Comparison of ENCODE assay signal across 4 cellular contexts in genomic region chr11:86575927-86576326, GRCh38.
TF ChIP-seq lines count a peak whose summit lies in the region.

No MANE protein-coding gene starts in this region.

TF ChIP-seq in SK-N-SH, 30 proteins besides CTCF, POLR2A, EP300 and RAD21 (continued from another document):
- TF ChIP-seq USF2 (IDR thresholded peaks at IDR 0.05; ENCODE audit: borderline replicate concordance, low read depth, low read length), result no peak
- TF ChIP-seq, protein P1, sequence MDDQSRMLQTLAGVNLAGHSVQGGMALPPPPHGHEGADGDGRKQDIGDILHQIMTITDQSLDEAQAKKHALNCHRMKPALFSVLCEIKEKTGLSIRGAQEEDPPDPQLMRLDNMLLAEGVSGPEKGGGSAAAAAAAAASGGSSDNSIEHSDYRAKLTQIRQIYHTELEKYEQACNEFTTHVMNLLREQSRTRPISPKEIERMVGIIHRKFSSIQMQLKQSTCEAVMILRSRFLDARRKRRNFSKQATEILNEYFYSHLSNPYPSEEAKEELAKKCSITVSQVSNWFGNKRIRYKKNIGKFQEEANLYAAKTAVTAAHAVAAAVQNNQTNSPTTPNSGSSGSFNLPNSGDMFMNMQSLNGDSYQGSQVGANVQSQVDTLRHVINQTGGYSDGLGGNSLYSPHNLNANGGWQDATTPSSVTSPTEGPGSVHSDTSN (IDR thresholded peaks at IDR 0.05), result no peak
- TF ChIP-seq IRF3 (IDR thresholded peaks at IDR 0.05; ENCODE audit: low read depth, low read length), result no peak
- TF ChIP-seq GATA2 (CRISPR knock-in tag; IDR thresholded peaks at IDR 0.05), result no peak
- TF ChIP-seq YY1 (IDR thresholded peaks at IDR 0.05; ENCODE audit: low read depth), result no peak
- no peak for TF ChIP-seq GABPA (IDR thresholded peaks at IDR 0.05; ENCODE audit: low read depth)

TF ChIP-seq in SK-N-SH treated with all-trans-retinoic acid at 6 μM for 48 hours, 23 proteins besides CTCF, POLR2A, EP300 and RAD21 (continued from another document and continues in another):
- TF ChIP-seq POU6F1 (CRISPR knock-in tag; IDR thresholded peaks at IDR 0.05; ENCODE audit: borderline replicate concordance, low read depth), result no peak
- no peak for TF ChIP-seq ZFP3 (CRISPR knock-in tag; IDR thresholded peaks at IDR 0.05)
- TF ChIP-seq TSHZ2 (CRISPR knock-in tag; IDR thresholded peaks at IDR 0.05), result no peak
- TF ChIP-seq CSDC2 (CRISPR knock-in tag; IDR thresholded peaks at IDR 0.05), result no peak
- TF ChIP-seq PATZ1 (CRISPR knock-in tag; IDR thresholded peaks at IDR 0.05; ENCODE audit: borderline replicate concordance), result no peak
- TF ChIP-seq TOX (CRISPR knock-in tag; IDR thresholded peaks at IDR 0.05; ENCODE audit: borderline replicate concordance), result no peak
- TF ChIP-seq ZNF8 (CRISPR knock-in tag; IDR thresholded peaks at IDR 0.05), result no peak
- no peak for TF ChIP-seq GLIS3 (CRISPR knock-in tag; IDR thresholded peaks at IDR 0.05)
- TF ChIP-seq ZFP30 (CRISPR knock-in tag; IDR thresholded peaks at IDR 0.05), result no peak
- TF ChIP-seq ZNF70 (CRISPR knock-in tag; IDR thresholded peaks at IDR 0.05), result no peak

TF ChIP-seq in endothelial cell of umbilical vein, 7 proteins besides CTCF, POLR2A, EP300 and RAD21 (continued from another document):
- TF ChIP-seq MYC (IDR thresholded peaks at IDR 0.05; ENCODE audit: low read depth, low read length) (no peak), POLR2AphosphoS5 (IDR thresholded peaks at IDR 0.05; ENCODE audit: insufficient read depth, low read depth, low read length) (no peak), FOS (IDR thresholded peaks at IDR 0.05; ENCODE audit: borderline replicate concordance, insufficient read depth, low read length) (no peak), JUN (IDR thresholded peaks at IDR 0.05; ENCODE audit: borderline replicate concordance, insufficient read depth, insufficient read length, low read depth) (no peak), MAX (IDR thresholded peaks at IDR 0.05; ENCODE audit: insufficient read depth, insufficient read length) (no peak), GATA2 (IDR thresholded peaks at IDR 0.05; ENCODE audit: insufficient read depth, insufficient read length, low read depth, low read length) (no peak)

TF ChIP-seq in HepG2, 621 proteins besides CTCF, POLR2A, EP300 and RAD21 (continued from another document):
- TF ChIP-seq ZNF775 (CRISPR knock-in tag; IDR thresholded peaks at IDR 0.05; ENCODE audit: borderline replicate concordance) (no peak), TAF15 (IDR thresholded peaks at IDR 0.05; ENCODE audit: low read depth, low read length, poor library complexity, severe bottlenecking) (no peak), ISX (CRISPR knock-in tag; conservative IDR thresholded peaks at IDR 0.05) (no peak), ZNF251 (CRISPR knock-in tag; IDR thresholded peaks at IDR 0.05) (no peak), ZNF616 (CRISPR knock-in tag; IDR thresholded peaks at IDR 0.05; ENCODE audit: low read depth) (no peak), ZNF253 (CRISPR knock-in tag; IDR thresholded peaks at IDR 0.05; ENCODE audit: borderline replicate concordance) (no peak), ZZZ3 (CRISPR knock-in tag; IDR thresholded peaks at IDR 0.05; ENCODE audit: borderline replicate concordance) (no peak), AGO2 (optimal IDR thresholded peaks at IDR 0.05; ENCODE audit: low read depth, low read length) (no peak), ZNF660 (CRISPR knock-in tag; IDR thresholded peaks at IDR 0.05; ENCODE audit: borderline replicate concordance, low read depth) (no peak), ZNF24 (IDR thresholded peaks at IDR 0.05) (no peak), ZNF564 (CRISPR knock-in tag; IDR thresholded peaks at IDR 0.05) (no peak), GMEB2 (CRISPR knock-in tag; IDR thresholded peaks at IDR 0.05; ENCODE audit: low read depth) (no peak), U2AF1 (optimal IDR thresholded peaks at IDR 0.05; ENCODE audit: low read depth, low read length) (no peak), TFDP2 (CRISPR knock-in tag; IDR thresholded peaks at IDR 0.05) (no peak)
- TF ChIP-seq, protein P2, sequence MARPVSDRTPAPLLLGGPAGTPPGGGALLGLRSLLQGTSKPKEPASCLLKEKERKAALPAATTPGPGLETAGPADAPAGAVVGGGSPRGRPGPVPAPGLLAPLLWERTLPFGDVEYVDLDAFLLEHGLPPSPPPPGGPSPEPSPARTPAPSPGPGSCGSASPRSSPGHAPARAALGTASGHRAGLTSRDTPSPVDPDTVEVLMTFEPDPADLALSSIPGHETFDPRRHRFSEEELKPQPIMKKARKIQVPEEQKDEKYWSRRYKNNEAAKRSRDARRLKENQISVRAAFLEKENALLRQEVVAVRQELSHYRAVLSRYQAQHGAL (CRISPR knock-in tag; IDR thresholded peaks at IDR 0.05; ENCODE audit: not compliant biosample characterization), result no peak
- TF ChIP-seq, protein P3, sequence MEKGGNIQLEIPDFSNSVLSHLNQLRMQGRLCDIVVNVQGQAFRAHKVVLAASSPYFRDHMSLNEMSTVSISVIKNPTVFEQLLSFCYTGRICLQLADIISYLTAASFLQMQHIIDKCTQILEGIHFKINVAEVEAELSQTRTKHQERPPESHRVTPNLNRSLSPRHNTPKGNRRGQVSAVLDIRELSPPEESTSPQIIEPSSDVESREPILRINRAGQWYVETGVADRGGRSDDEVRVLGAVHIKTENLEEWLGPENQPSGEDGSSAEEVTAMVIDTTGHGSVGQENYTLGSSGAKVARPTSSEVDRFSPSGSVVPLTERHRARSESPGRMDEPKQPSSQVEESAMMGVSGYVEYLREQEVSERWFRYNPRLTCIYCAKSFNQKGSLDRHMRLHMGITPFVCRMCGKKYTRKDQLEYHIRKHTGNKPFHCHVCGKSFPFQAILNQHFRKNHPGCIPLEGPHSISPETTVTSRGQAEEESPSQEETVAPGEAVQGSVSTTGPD (CRISPR knock-in tag; IDR thresholded peaks at IDR 0.05), result no peak
